ENCODE assay signal across 7 cellular contexts in the genomic region with DNA sequence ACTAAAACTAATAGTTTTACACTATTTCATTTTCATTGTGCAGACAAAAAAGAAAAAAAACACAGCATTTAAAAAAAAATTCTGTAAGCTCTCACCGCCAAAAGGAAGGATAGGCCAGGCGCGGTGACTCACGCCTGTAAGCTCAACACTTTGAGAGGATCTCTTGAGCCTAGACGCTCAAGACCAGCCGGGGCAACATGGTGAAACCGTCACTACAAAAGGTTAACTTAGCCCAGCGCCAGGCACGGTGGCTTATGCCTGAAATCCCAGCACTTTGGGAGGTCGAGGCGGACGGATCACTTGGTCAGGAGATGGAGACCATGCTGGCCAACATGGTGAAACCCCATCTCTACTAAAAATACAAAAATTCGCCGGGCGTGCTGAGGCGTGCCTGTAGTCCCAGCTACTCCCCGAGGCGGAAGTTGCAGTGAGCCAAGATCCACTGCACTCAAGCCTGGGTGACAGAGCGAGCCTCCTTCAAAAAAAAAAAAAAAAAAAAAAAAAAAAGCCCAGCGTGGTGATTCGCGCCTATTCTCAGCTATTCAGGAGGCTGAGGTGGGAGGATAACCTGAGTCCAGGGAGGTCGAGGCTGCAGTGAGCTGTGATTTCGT. TPM values are rescaled to one million over a fixed set of nuclear protein-coding genes. Genes with fewer than 3 reads are reported as not detected.
DNase-seq lines count a peak whose midpoint lies in the region; ATAC-seq and TF ChIP-seq lines count a peak whose summit lies in the region.

No MANE protein-coding gene starts in this region.

- H3K27me3 ChIP-seq in GM23248 (replicated peaks; ENCODE audit: insufficient read depth): no peaks in the 10 kb centered on the region

- H3K9me3 ChIP-seq in GM23248 (ENCODE audit: low read depth): no peaks in the 10 kb centered on the region

- intact Hi-C loops in posterior cingulate gyrus (cut with DNase I): loop anchor here (5.0 to 10.0 kb wide), 2 partner anchors 54 to 142 kb away; a partner anchor contains a TSS

- H2AFZ ChIP-seq in GM23248: peak overlapping the region; percentile 87

- ATAC-seq in GM21381 (IDR thresholded peaks at IDR 0.05; ENCODE audit: unreplicated experiment): no peak

- no peak for TF ChIP-seq CTCF in fibroblast of pulmonary artery (IDR thresholded peaks at IDR 0.05; ENCODE audit: low read length, missing control alignments)
- no peak for TF ChIP-seq CTCF in GM20000 (IDR thresholded peaks at IDR 0.05; ENCODE audit: extremely low read depth, missing control alignments)

- peak overlapping the region; percentile 98 for H3K9ac ChIP-seq in GM23248

- peaks cover 24% of the 10 kb centered on the region for H3F3A ChIP-seq in GM23248 (ENCODE audit: insufficient read depth)

- H3K4me3 ChIP-seq in GM23248 (peak overlapping the region; percentile 85), fibroblast of pulmonary artery (replicated peaks; ENCODE audit: low read depth, low read length) (peak overlapping the region; percentile 71)

- peaks cover 8% of the 10 kb centered on the region for H3K4me1 ChIP-seq in GM23248 (ENCODE audit: insufficient read depth)

- H3K27ac ChIP-seq in GM23248: peak overlapping the region; percentile 99

- peaks cover 24% of the 10 kb centered on the region for H3K79me2 ChIP-seq in GM23248 (ENCODE audit: insufficient read depth)

- no peaks in the 10 kb centered on the region for H3K9me2 ChIP-seq in GM23248 (ENCODE audit: insufficient read depth)

- 2 to 3% methylated on average over 23 to 24 of the region's 24 CpGs for WGBS in GM23248 (ENCODE audit: low coverage in 1 of 2, low lambda C conversion rate in 2 of 2, missing lambda C conversion rate in 2 of 2), 2 experiments

- H4K20me1 ChIP-seq in GM23248 (ENCODE audit: insufficient read depth): no peaks in the 10 kb centered on the region

- DNase-seq in GM23248: peak; percentile 93
- peak; percentile 66 to 78 for DNase-seq in NOMO-1 (lab: John Stamatoyannopoulos, UW; ENCODE audit: unreplicated experiment in 2 of 2)
- DNase-seq in activated T-cell treated with anti-CD3 and anti-CD28 coated beads for 48 hours (ENCODE audit: low read depth): peak; percentile 34
- no peak for DNase-seq in fibroblast of pulmonary artery (ENCODE audit: low read depth)
- peak in 8 of 10 donors; percentile 23 to 77 (median 32) for DNase-seq in posterior cingulate gyrus
- no peak for DNase-seq in GM20000 (ENCODE audit: low spot score)

- in situ Hi-C loops in GM23248 (cut with MboI): no loop called here

- no peaks in the 10 kb centered on the region for H3K36me3 ChIP-seq in GM23248 (ENCODE audit: low read depth)

- H3K4me2 ChIP-seq in GM23248 (ENCODE audit: unreplicated experiment): peak overlapping the region; percentile 100

RNA-seq across cellular contexts. Expression of a gene that starts 14.3 kb away (rescaled TPM):
- 12.5 and 16.5 TPM in 2 replicates for total RNA-seq in GM23248 (2014; rRNA removed; shearing (Covaris generic))
- polyA plus RNA-seq in GM23248 (2016; fragmentation: Nextera tagmentation; extraction: Ambion mirVana): 16.7 and 17.2 TPM in 2 replicates

RNA-seq across cellular contexts. Expression of a gene that starts 25.7 kb away (rescaled TPM):
- total RNA-seq in GM23248 (2014; rRNA removed; shearing (Covaris generic)): 0.32 and 0.51 TPM in 2 replicates
- polyA plus RNA-seq in GM23248 (2016; fragmentation: Nextera tagmentation; extraction: Ambion mirVana): 0.60 and 0.65 TPM in 2 replicates

Comparison
In these comparisons a context has a peak if more than half of its experiments do, and no peak if none do; other contexts are left out.
1. DNase-seq: peak in GM23248 (single experiment), NOMO-1 (2 of 2), activated T-cell treated with anti-CD3 and anti-CD28 coated beads for 48 hours (single experiment) and posterior cingulate gyrus (8 of 10); none in fibroblast of pulmonary artery (single experiment) and GM20000 (single experiment).